In genomic region chr19:34220472-34221063, GRCh38 we compare ENCODE assay signal across 8 cellular contexts. TPM values are rescaled to one million over a fixed set of nuclear protein-coding genes. Genes with fewer than 3 reads are reported as not detected.
DNase-seq lines count a peak whose midpoint lies in the region; ATAC-seq and TF ChIP-seq lines count a peak whose summit lies in the region.

No MANE protein-coding gene starts in this region.

- WGBS in psoas muscle, 3 donors = 62 to 70% (median 62%) methylated on average over 4 of the region's 4 CpGs

- no peak overlapping the region for H3K27ac ChIP-seq in psoas muscle

- TF ChIP-seq CTCF in psoas muscle (IDR thresholded peaks at IDR 0.05) = peak; percentile 68

- peaks cover 18% of the 10 kb centered on the region for H3K4me1 ChIP-seq in psoas muscle

- no peaks in the 10 kb centered on the region for H3K9me3 ChIP-seq in psoas muscle

- ATAC-seq in psoas muscle (peak in 2 of 4 donors; percentile 42 to 54), HG02678 (IDR thresholded peaks at IDR 0.05; ENCODE audit: unreplicated experiment) (no peak), HG03469 (IDR thresholded peaks at IDR 0.05; ENCODE audit: unreplicated experiment) (no peak)

- H3K36me3 ChIP-seq in psoas muscle (ENCODE audit: insufficient read depth in 1 of 2, low read depth in 1 of 2) = peaks cover 11 to 82% of the 10 kb centered on the region in 2 donors

- DNase-seq in DMS 273 (lab: John Stamatoyannopoulos, UW; ENCODE audit: unreplicated experiment) (peak; percentile 79), LHCN-M2 (ENCODE audit: low read depth) (peak; percentile 64), RPMI8226 (peak; percentile 52), globus pallidus (ENCODE audit: low spot score) (peak; percentile 72), psoas muscle (peak in 1 of 2 donors; percentile 32)
- DNase-seq in activated effector memory CD4-positive, alpha-beta T cell treated with Interleukin-2 at 50 U/mL for 16 hours = peak; percentile 19

- H3K27me3 ChIP-seq in psoas muscle (ENCODE audit: insufficient read depth in 3 of 3, low read length in 2 of 3) = no peaks in the 10 kb centered on the region

- intact Hi-C loops in psoas muscle (cut with DNase I) = loop anchor here in 1 of 2 donors (2.0 kb wide), 1 partner anchor 126 kb away; no protein-coding TSS in a partner anchor

- H3K4me3 ChIP-seq in psoas muscle = no peak overlapping the region

RNA-seq across cellular contexts. Expression of gene GARRE1, which starts 33.8 kb away (rescaled TPM):
- 6.8 and 7.7 TPM in 2 replicates for total RNA-seq in LHCN-M2 (2014; rRNA removed)
- 5.8 TPM for polyA plus RNA-seq in LHCN-M2 (2012)
- 10 to 100 TPM; 16.4 to 22.8 (median 17.8) TPM for total RNA-seq in psoas muscle
- polyA plus RNA-seq in psoas muscle = 10 to 100 TPM in 1 of 3 donors, 1 to 10 TPM in 2; 4.8 to 13.8 (median 6.2) TPM

RNA-seq across cellular contexts. Expression of gene LSM14A, which starts 48.3 kb away (rescaled TPM):
- total RNA-seq in LHCN-M2 (2014; rRNA removed) = 33.5 and 52.5 TPM in 2 replicates
- polyA plus RNA-seq in LHCN-M2 (2012) = 34.0 TPM
- 100 to 1,000 TPM in 1 of 4 donors, 10 to 100 TPM in 3; 65.0 to 114 (median 83.1) TPM for total RNA-seq in psoas muscle
- 100 to 1,000 TPM in 1 of 3 donors, 10 to 100 TPM in 2; 70.3 to 155 (median 87.5) TPM for polyA plus RNA-seq in psoas muscle
